28 cellular contexts compared by ENCODE assay signal in genomic region chr6:76003115-76003514, GRCh38.
"Had no signal": no experiment of that assay in that cellular context is flagged by ENCODE, and none has a peak within 500 bp of the region (broad histone marks: within the 10 kb centered on the region; RNA-seq: fewer than 3 reads in every experiment).

No MANE protein-coding gene starts in this region.

- H3K9me3 ChIP-seq: esophagus squamous epithelium had no signal

- H3K27ac ChIP-seq: brain microvascular endothelial cell, coronary artery, dorsolateral prefrontal cortex, esophagus squamous epithelium, VCaP had no signal

- ATAC-seq: activated T-helper 17 cell treated with anti-CD3 and anti-CD28 coated beads, Interleukin-2, amount 50 U/mL, for 72 hours; WTC11 had no signal

- FAIRE-seq: astrocyte, bronchial epithelial cell had no signal

- H3K4me1 ChIP-seq: esophagus squamous epithelium had no signal

- H3K27me3 ChIP-seq: brain microvascular endothelial cell, dorsolateral prefrontal cortex, esophagus squamous epithelium had no signal

- H3K36me3 ChIP-seq: brain microvascular endothelial cell, esophagus squamous epithelium had no signal

- H3K4me3 ChIP-seq: coronary artery, dorsolateral prefrontal cortex, esophagus squamous epithelium had no signal

- DNase-seq: activated CD4-positive, alpha-beta memory T cell treated with anti-CD3 and anti-CD28 coated beads, Interleukin-2, amount 10 ng/mL, durations not matched to agents 7 days and 5 days; activated CD4-positive, alpha-beta T cell treated with anti-CD3 and anti-CD28 coated beads for 1 hour; activated CD4-positive, alpha-beta T cell treated with anti-CD3 and anti-CD28 coated beads for 4 hours; activated CD4-positive, alpha-beta T cell treated with anti-CD3 and anti-CD28 coated beads, Interleukin-2, amount 10 ng/mL, durations not matched to agents 7 days and 5 days; activated CD4-positive, alpha-beta T cell treated with anti-CD3 and anti-CD28 coated beads, Interleukin-2, amount 50 U/mL, for 4 hours; activated CD8-positive, alpha-beta memory T cell treated with anti-CD3 and anti-CD28 coated beads, Interleukin-2, amount 50 U/mL, for 48 hours; activated effector memory CD4-positive, alpha-beta T cell treated with Interleukin-2 at 50 U/mL for 16 hours; activated gamma-delta T cell treated with Interleukin-2 at 50 U/mL for 16 hours; activated naive CD4-positive, alpha-beta T cell treated with anti-CD3 and anti-CD28 coated beads, Interleukin-2, amount 50 U/mL, for 16 hours; activated naive CD4-positive, alpha-beta T cell treated with Interleukin-2 at 50 U/mL for 16 hours; activated T-cell treated with anti-CD3 and anti-CD28 coated beads for 4 hours; activated T-cell treated with anti-CD3 and anti-CD28 coated beads, Interleukin-2, amount 50 U/mL, for 24 hours; amniotic stem cell; anterior cingulate cortex; brain microvascular endothelial cell; dorsolateral prefrontal cortex; effector memory CD4-positive, alpha-beta T cell; endodermal cell; erythroblast; esophagus squamous epithelium; foreskin melanocyte; T-helper 2 cell had no signal
